Comparison of ENCODE assay signal across 11 cellular contexts in genomic region chr6:21986703-21987102, GRCh38.
DNase-seq lines count a peak whose midpoint lies in the region; ATAC-seq, FAIRE-seq and TF ChIP-seq lines count a peak whose summit lies in the region.
"Had no signal": no experiment of that assay in that cellular context is flagged by ENCODE, and none has a peak within 500 bp of the region (broad histone marks: within the 10 kb centered on the region; RNA-seq: fewer than 3 reads in every experiment).

No MANE protein-coding gene starts in this region.

- H3K4me3 ChIP-seq in right lobe of liver (no peak overlapping the region), testis (no peak overlapping the region)

- TF ChIP-seq CTCF in activated B cell treated with CpG ODN at 0.5 μM for 24 hours (IDR thresholded peaks at IDR 0.05) (no peak), right lobe of liver (IDR thresholded peaks at IDR 0.05) (no peak), testis (IDR thresholded peaks at IDR 0.05) (no peak)

- H3K4me1 ChIP-seq in right lobe of liver: peaks cover 0 to 3% (median 0%) of the 10 kb centered on the region in 4 donors
- peaks cover 7% of the 10 kb centered on the region for H3K4me1 ChIP-seq in testis

- H3K36me3 ChIP-seq in right lobe of liver (no peaks in the 10 kb centered on the region), testis (ENCODE audit: low read depth, missing control alignments) (no peaks in the 10 kb centered on the region)

- H3K27me3 ChIP-seq in right lobe of liver (no peaks in the 10 kb centered on the region), testis (no peaks in the 10 kb centered on the region)

- DNase-seq in activated B cell treated with CpG ODN at 0.5 μM for 24 hours (no peak), right lobe of liver (no peak), testis (peak; percentile 17), urothelium cell line (ENCODE audit: low spot score) (no peak)
- DNase-seq: COR-L47, NCI-H1092, SIG-M5 had no signal

- peaks cover 11% of the 10 kb centered on the region for H3K4me1 Mint-ChIP-seq in activated B cell treated with CpG ODN at 0.5 μM for 24 hours

- H3K9me3 ChIP-seq in right lobe of liver (no peaks in the 10 kb centered on the region), testis (no peaks in the 10 kb centered on the region)

- 41% methylated on average over 6 of the region's 6 CpGs for WGBS in right lobe of liver (ENCODE audit: insufficient coverage, low coverage, low lambda C conversion rate, missing lambda C conversion rate)
- 15 to 41% methylated on average over 6 of the region's 6 CpGs for WGBS in testis, 2 donors

- no peak for TF ChIP-seq POLR2A in right lobe of liver (IDR thresholded peaks at IDR 0.05)
- no peak for TF ChIP-seq POLR2A in testis (IDR thresholded peaks at IDR 0.05)

- peak; percentile 10 for ATAC-seq in HG02852 (IDR thresholded peaks at IDR 0.05; ENCODE audit: unreplicated experiment)
- no peak for ATAC-seq in activated B cell treated with CpG ODN at 0.5 μM for 24 hours (ENCODE audit: low read depth)
- ATAC-seq in right lobe of liver: no peak
- ATAC-seq in GM21737 (IDR thresholded peaks at IDR 0.05; ENCODE audit: unreplicated experiment): no peak
- ATAC-seq in HG03139 (IDR thresholded peaks at IDR 0.05; ENCODE audit: unreplicated experiment): no peak

- no peaks in the 10 kb centered on the region for H3K27me3 Mint-ChIP-seq in activated B cell treated with CpG ODN at 0.5 μM for 24 hours

- no peaks in the 10 kb centered on the region for H3K36me3 Mint-ChIP-seq in activated B cell treated with CpG ODN at 0.5 μM for 24 hours (ENCODE audit: low read depth)

- H3K4me3 Mint-ChIP-seq in activated B cell treated with CpG ODN at 0.5 μM for 24 hours: peak overlapping the region; percentile 3

- intact Hi-C loops in activated B cell treated with CpG ODN at 0.5 μM for 24 hours (cut with micrococcal nuclease): no loop called here
- intact Hi-C loops in right lobe of liver (cut with DNase I): no loop called here
- intact Hi-C loops in testis (cut with DNase I; ENCODE audit: low total_unique reads): no loop called here

- no peak overlapping the region for H3K27ac Mint-ChIP-seq in activated B cell treated with CpG ODN at 0.5 μM for 24 hours

- H3K9me3 Mint-ChIP-seq in activated B cell treated with CpG ODN at 0.5 μM for 24 hours: no peaks in the 10 kb centered on the region

- peak overlapping the region in 2 of 3 donors; percentile 33 to 37 for H3K27ac ChIP-seq in right lobe of liver
- H3K27ac ChIP-seq in testis: peak overlapping the region in 1 of 2 donors; percentile 28

- no peak for FAIRE-seq in urothelium cell line (lab: Jason Lieb, UNC)
- FAIRE-seq: bronchial epithelial cell had no signal

- POLR2A ChIA-PET in activated B cell treated with CpG ODN at 0.5 μM for 24 hours (lab: Charles Lee): no interaction called here

- CTCF ChIA-PET in activated B cell treated with CpG ODN at 0.5 μM for 24 hours (lab: Charles Lee): no interaction called here
